Comparison of ENCODE assay signal across 1 cellular context in genomic region chr4:26033389-26033788, GRCh38.
TF ChIP-seq lines count a peak whose summit lies in the region.

No MANE protein-coding gene starts in this region.

TF ChIP-seq in IMR-90, 13 proteins besides CTCF, POLR2A, EP300 and RAD21 (continued from another document):
- no peak for TF ChIP-seq ELK1 (IDR thresholded peaks at IDR 0.05; ENCODE audit: borderline replicate concordance, low read depth, low read length)
